26 cellular contexts compared by ENCODE assay signal in genomic region chr17:4167786-4168185, GRCh38. TPM values are rescaled to one million over a fixed set of nuclear protein-coding genes. Genes with fewer than 3 reads are reported as not detected.
A peak's percentile ranks its signal among the peaks of the same experiment; 100 is the strongest.
DNase-seq lines count a peak whose midpoint lies in the region; ATAC-seq and TF ChIP-seq lines count a peak whose summit lies in the region.
"Had no signal": no experiment of that assay in that cellular context is flagged by ENCODE, and none has a peak within 500 bp of the region (broad histone marks: within the 10 kb centered on the region; RNA-seq: fewer than 3 reads in every experiment).

No MANE protein-coding gene starts in this region.

- H3K9me3 ChIP-seq in breast epithelium: no peaks in the 10 kb centered on the region
- H3K9me3 ChIP-seq in MG63: no peaks in the 10 kb centered on the region
- H3K9me3 ChIP-seq: heart left ventricle, psoas muscle, stomach had no signal

- H3K27me3 Mint-ChIP-seq in MCF 10A (ENCODE audit: insufficient read depth, unreplicated experiment) (no peaks in the 10 kb centered on the region), nephron progenitor cell (ENCODE audit: low read depth, poor library complexity) (no peaks in the 10 kb centered on the region)
- H3K27me3 Mint-ChIP-seq: type B pancreatic cell had no signal

- H3K9me3 Mint-ChIP-seq in MCF 10A (ENCODE audit: unreplicated experiment) (no peaks in the 10 kb centered on the region), nephron progenitor cell (no peaks in the 10 kb centered on the region)
- H3K9me3 Mint-ChIP-seq: mesothelial cell of epicardium, type B pancreatic cell had no signal

- CTCF ChIA-PET in MCF 10A (lab: Yijun Ruan, JAX): interaction anchor here (1.0 kb wide), 1 partner anchor 33 kb away, joined by 3 read pairs; no protein-coding TSS in a partner anchor

- H3K4me1 ChIP-seq in breast epithelium: peaks cover 0 to 2% of the 10 kb centered on the region in 2 donors

- H3K4me3 ChIP-seq in breast epithelium: no peak overlapping the region
- H3K4me3 ChIP-seq in MG63: no peak overlapping the region
- H3K4me3 ChIP-seq: heart left ventricle, psoas muscle, SK-N-MC, skin epidermis, stomach had no signal

- TF ChIP-seq CTCF in MCF 10A (IDR thresholded peaks at IDR 0.05; ENCODE audit: unreplicated experiment): no peak
- no peak for TF ChIP-seq CTCF in breast epithelium (IDR thresholded peaks at IDR 0.05)
- TF ChIP-seq CTCF in nephron progenitor cell (IDR thresholded peaks at IDR 0.05): no peak

- DNase-seq in MCF 10A (ENCODE audit: unreplicated experiment): no peak
- DNase-seq in breast epithelium (ENCODE audit: low spot score in 2 of 2): no peak
- peak; percentile 75 for DNase-seq in MG63
- peak; percentile 9 for DNase-seq in central memory CD4-positive, alpha-beta T cell
- DNase-seq in nephron progenitor cell: no peak
- DNase-seq in stimulated activated CD4-positive, alpha-beta T cell treated with anti-CD3 and anti-CD28 coated beads, Interleukin-15, amount 100 ng/mL, for 24 hours: no peak
- no peak for DNase-seq in cortex of kidney (lab: John Stamatoyannopoulos, UW)
- DNase-seq: activated CD8-positive, alpha-beta memory T cell treated with anti-CD3 and anti-CD28 coated beads, Interleukin-2, amount 50 U/mL, for 48 hours; Calu3; HCEC 1CT; heart left ventricle; NCI-H1092 treated with DMSO at 0.1 percent for 48 hours; NCI-H2081; NCI-H446 treated with DMSO at 0.1 percent for 48 hours; NK-92 treated with Interleukin-12 subunit alpha and Interleukin-12 subunit beta, amount 100 ng/mL, for 24 hours; psoas muscle; stimulated activated CD4-positive, alpha-beta T cell treated with anti-CD3 and anti-CD28 coated beads, Interleukin-2, amount 100 ng/mL, for 48 hours; stomach; T-helper 9 cell had no signal

- H3K4me3 Mint-ChIP-seq in MCF 10A (ENCODE audit: unreplicated experiment): no peak overlapping the region
- H3K4me3 Mint-ChIP-seq in nephron progenitor cell: no peak overlapping the region
- H3K4me3 Mint-ChIP-seq: mesothelial cell of epicardium, type B pancreatic cell had no signal

- no peak overlapping the region for H3K27ac ChIP-seq in breast epithelium
- H3K27ac ChIP-seq: KMS-11, psoas muscle, SK-N-MC, stomach had no signal

- no peak for ATAC-seq in HG03175 (IDR thresholded peaks at IDR 0.05; ENCODE audit: unreplicated experiment)
- ATAC-seq: left lobe of liver, psoas muscle had no signal

- peaks cover 10% of the 10 kb centered on the region for H3K36me3 ChIP-seq in breast epithelium
- H3K36me3 ChIP-seq in MG63: peaks cover 9% of the 10 kb centered on the region

- peaks cover 25% of the 10 kb centered on the region for H3K4me1 Mint-ChIP-seq in MCF 10A (ENCODE audit: insufficient read depth, unreplicated experiment)
- peaks cover 29% of the 10 kb centered on the region for H3K4me1 Mint-ChIP-seq in nephron progenitor cell

- H3K27ac Mint-ChIP-seq in MCF 10A (ENCODE audit: low read depth, unreplicated experiment) (peak overlapping the region; percentile 49), nephron progenitor cell (peak overlapping the region; percentile 95)
- H3K27ac Mint-ChIP-seq: mesothelial cell of epicardium, type B pancreatic cell had no signal

- BruUV-seq in MCF 10A (replicated peaks; lab: Mats Ljungman, UMichigan): no TSS peak

- H3K36me3 Mint-ChIP-seq in MCF 10A (ENCODE audit: insufficient read depth, unreplicated experiment) (peaks cover 77% of the 10 kb centered on the region), nephron progenitor cell (ENCODE audit: low read depth) (peaks cover 74% of the 10 kb centered on the region)

- POLR2A ChIA-PET in MCF 10A (lab: Yijun Ruan, JAX): interaction anchor here (0.7 to 18.5 kb wide), 3 partner anchors 10 to 175 kb away, joined by 3 to 555 read pairs (median 4); partner anchors contain the start of genes CYB5D2 and ZZEF1

- TF ChIP-seq POLR2A in breast epithelium (IDR thresholded peaks at IDR 0.05): no peak

- H3K27me3 ChIP-seq in breast epithelium: no peaks in the 10 kb centered on the region
- H3K27me3 ChIP-seq in MG63: no peaks in the 10 kb centered on the region
- H3K27me3 ChIP-seq: heart left ventricle, stomach had no signal

- intact Hi-C loops in MCF 10A (cut with micrococcal nuclease) (no loop called here), breast epithelium (cut with DNase I; ENCODE audit: low total_unique reads) (no loop called here)

RNA-seq across cellular contexts. Expression of gene CYB5D2, which starts 24.8 kb away (rescaled TPM):
- total RNA-seq in MCF 10A (2022) (13.8 and 17.6 TPM in 2 replicates), breast epithelium (10 to 100 TPM; 28.4 to 74.1 (median 34.7) TPM)
- 10.3 and 26.3 TPM in 2 replicates for total RNA-seq in MG63 (2014; rRNA removed; shearing (Covaris generic); ENCODE audit: low replicate concordance)

RNA-seq across cellular contexts. Expression of gene ZZEF1, which starts 25.0 kb away (rescaled TPM):
- 35.0 and 37.9 TPM in 2 replicates for total RNA-seq in MCF 10A (2022)
- 10 to 100 TPM; 67.2 to 70.8 (median 68.8) TPM for total RNA-seq in breast epithelium
- 7.6 and 15.3 TPM in 2 replicates for total RNA-seq in MG63 (2014; rRNA removed; shearing (Covaris generic); ENCODE audit: low replicate concordance)

Comparison
In these comparisons a context has a peak if more than half of its experiments do, and no peak if none do; other contexts are left out.
1. DNase-seq: peak in MG63 (single experiment) and central memory CD4-positive, alpha-beta T cell (single experiment); none in MCF 10A (single experiment), breast epithelium (0 of 2), nephron progenitor cell (single experiment), stimulated activated CD4-positive, alpha-beta T cell treated with anti-CD3 and anti-CD28 coated beads, Interleukin-15, amount 100 ng/mL, for 24 hours (single experiment) and cortex of kidney (single experiment).